1 cellular context compared by ENCODE assay signal in genomic region chr4:8039290-8039689, GRCh38.
TF ChIP-seq lines count a peak whose summit lies in the region.

No MANE protein-coding gene starts in this region.

TF ChIP-seq in SK-N-SH, 30 proteins besides CTCF, POLR2A, EP300 and RAD21 (continued from another document):
- no peak for TF ChIP-seq IRF3 (IDR thresholded peaks at IDR 0.05; ENCODE audit: low read depth, low read length)
- no peak for TF ChIP-seq PBX3 (IDR thresholded peaks at IDR 0.05)
